In genomic region chr4:40755609-40756008, GRCh38 we compare ENCODE assay signal across 27 cellular contexts. TPM values are rescaled to one million over a fixed set of nuclear protein-coding genes. Genes with fewer than 3 reads are reported as not detected.
"Had no signal": no experiment of that assay in that cellular context is flagged by ENCODE, and none has a peak within 500 bp of the region (broad histone marks: within the 10 kb centered on the region; RNA-seq: fewer than 3 reads in every experiment).

No MANE protein-coding gene starts in this region.

- DNase-seq: activated B cell treated with CpG ODN at 0.5 μM for 24 hours; activated CD4-positive, alpha-beta memory T cell treated with anti-CD3 and anti-CD28 coated beads, Interleukin-2, amount 10 ng/mL, durations not matched to agents 7 days and 5 days; activated CD4-positive, alpha-beta T cell treated with anti-CD3 and anti-CD28 coated beads for 48 hours; activated CD4-positive, alpha-beta T cell treated with anti-CD3 and anti-CD28 coated beads, Interleukin-2, amount 50 U/mL, for 4 hours; activated CD8-positive, alpha-beta memory T cell treated with anti-CD3 and anti-CD28 coated beads, Interleukin-2, amount 50 U/mL, for 48 hours; activated gamma-delta T cell; activated naive CD4-positive, alpha-beta T cell; activated naive CD4-positive, alpha-beta T cell treated with anti-CD3 and anti-CD28 coated beads, Interleukin-2, amount 10 ng/mL, durations not matched to agents 7 days and 5 days; activated naive CD8-positive, alpha-beta T cell treated with anti-CD3 and anti-CD28 coated beads, Interleukin-2, amount 10 ng/mL, durations not matched to agents 7 days and 5 days; activated T-cell treated with anti-CD3 and anti-CD28 coated beads for 4 hours; activated T-cell treated with anti-CD3 and anti-CD28 coated beads, Interleukin-2, amount 50 U/mL, for 24 hours; activated T-cell treated with anti-CD3 and anti-CD28 coated beads, Interleukin-2, amount 50 U/mL, for 72 hours; caudate nucleus; colonic mucosa; effector CD8-positive, alpha-beta T cell; esophagus squamous epithelium; foreskin melanocyte; heart right ventricle; T-helper 2 cell had no signal

- H3K4me3 ChIP-seq: ascending aorta, colonic mucosa, esophagus squamous epithelium, gastroesophageal sphincter, heart right ventricle had no signal

- FAIRE-seq: endometrium, endothelial cell of umbilical vein had no signal

- H3K27ac Mint-ChIP-seq: activated B cell treated with CpG ODN at 0.5 μM for 24 hours; activated CD4-positive, alpha-beta memory T cell treated with anti-CD3 and anti-CD28 coated beads, Interleukin-2, amount 10 ng/mL, durations not matched to agents 7 days and 5 days; activated naive CD4-positive, alpha-beta T cell treated with anti-CD3 and anti-CD28 coated beads, Interleukin-2, amount 10 ng/mL, durations not matched to agents 7 days and 5 days; activated naive CD4-positive, alpha-beta T cell treated with anti-CD3 and anti-CD28 coated beads, Interleukin-2, amount 50 U/mL, for 72 hours; activated naive CD8-positive, alpha-beta T cell treated with anti-CD3 and anti-CD28 coated beads, Interleukin-2, amount 10 ng/mL, durations not matched to agents 7 days and 5 days; activated T-cell treated with anti-CD3 and anti-CD28 coated beads, Interleukin-2, amount 50 U/mL, for 24 hours; activated T-cell treated with anti-CD3 and anti-CD28 coated beads, Interleukin-2, amount 50 U/mL, for 72 hours had no signal

- H3K27me3 ChIP-seq: ascending aorta, colonic mucosa had no signal

- H3K4me3 Mint-ChIP-seq: activated B cell treated with CpG ODN at 0.5 μM for 24 hours; activated CD4-positive, alpha-beta memory T cell treated with anti-CD3 and anti-CD28 coated beads, Interleukin-2, amount 10 ng/mL, durations not matched to agents 7 days and 5 days; activated naive CD4-positive, alpha-beta T cell treated with anti-CD3 and anti-CD28 coated beads, Interleukin-2, amount 10 ng/mL, durations not matched to agents 7 days and 5 days; activated naive CD8-positive, alpha-beta T cell treated with anti-CD3 and anti-CD28 coated beads, Interleukin-2, amount 10 ng/mL, durations not matched to agents 7 days and 5 days; activated T-cell treated with anti-CD3 and anti-CD28 coated beads, Interleukin-2, amount 50 U/mL, for 24 hours; activated T-cell treated with anti-CD3 and anti-CD28 coated beads, Interleukin-2, amount 50 U/mL, for 72 hours had no signal

- H3K36me3 ChIP-seq: ascending aorta, colonic mucosa, esophagus squamous epithelium, gastroesophageal sphincter, heart right ventricle had no signal

- H3K9me3 ChIP-seq: ascending aorta, colonic mucosa, esophagus squamous epithelium, gastroesophageal sphincter, heart right ventricle had no signal

- H3K27ac ChIP-seq: ascending aorta, colonic mucosa, epithelial cell of prostate, esophagus squamous epithelium, gastroesophageal sphincter, heart right ventricle had no signal

- ATAC-seq: activated CD4-positive, CD25-positive, alpha-beta regulatory T cell treated with anti-CD3 and anti-CD28 coated beads, Interleukin-2, amount 50 U/mL, for 24 hours; activated naive CD4-positive, alpha-beta T cell treated with anti-CD3 and anti-CD28 coated beads, Interleukin-2, amount 50 U/mL, for 72 hours; activated T-cell treated with anti-CD3 and anti-CD28 coated beads, Interleukin-2, amount 50 U/mL, for 72 hours; gastroesophageal sphincter; heart right ventricle had no signal

- H3K9me3 Mint-ChIP-seq: activated CD4-positive, alpha-beta memory T cell treated with anti-CD3 and anti-CD28 coated beads, Interleukin-2, amount 10 ng/mL, durations not matched to agents 7 days and 5 days; activated naive CD4-positive, alpha-beta T cell treated with anti-CD3 and anti-CD28 coated beads, Interleukin-2, amount 10 ng/mL, durations not matched to agents 7 days and 5 days had no signal

- H3K4me1 ChIP-seq: ascending aorta, colonic mucosa had no signal

RNA-seq across cellular contexts. Expression of gene NSUN7, which starts 5.9 kb away (rescaled TPM):
- polyA plus RNA-seq: fibroblast of lung had no signal
